In genomic region chr10:51233337-51234100, GRCh38 we compare ENCODE assay signal across 20 cellular contexts.
"Had no signal": no experiment of that assay in that cellular context is flagged by ENCODE, and none has a peak within 500 bp of the region (broad histone marks: within the 10 kb centered on the region; RNA-seq: fewer than 3 reads in every experiment).

No MANE protein-coding gene starts in this region.

- H3K36me3 ChIP-seq: gastrocnemius medialis, ovary, right lobe of liver, suprapubic skin, transverse colon, upper lobe of right lung had no signal

- DNase-seq: dorsolateral prefrontal cortex; effector CD4-positive, alpha-beta T cell; gastrocnemius medialis; head of caudate nucleus; natural killer cell; occipital lobe; ovary; right lobe of liver; small intestine; stimulated activated CD4-positive, alpha-beta T cell treated with anti-CD3 and anti-CD28 coated beads, Interleukin-15, amount 100 ng/mL, for 24 hours; stimulated activated CD4-positive, alpha-beta T cell treated with anti-CD3 and anti-CD28 coated beads, Interleukin-2, amount 100 ng/mL, for 48 hours; stimulated activated CD8-positive, alpha-beta memory T cell treated with anti-CD3 and anti-CD28 coated beads, Interleukin-4, amount 100 ng/mL, for 48 hours; stimulated activated naive CD4-positive, alpha-beta T cell; stimulated activated naive CD8-positive, alpha-beta T cell treated with anti-CD3 and anti-CD28 coated beads, Interleukin-15, amount 100 ng/mL, for 72 hours; transverse colon; upper lobe of right lung had no signal

- H3K27me3 ChIP-seq: dorsolateral prefrontal cortex, gastrocnemius medialis, ovary, right lobe of liver, suprapubic skin, transverse colon, upper lobe of right lung had no signal

- H3K27ac ChIP-seq: dorsolateral prefrontal cortex, gastrocnemius medialis, ovary, right lobe of liver, suprapubic skin, transverse colon, upper lobe of right lung had no signal

- H3K4me3 ChIP-seq: dorsolateral prefrontal cortex, gastrocnemius medialis, lung, ovary, right lobe of liver, suprapubic skin, transverse colon, upper lobe of right lung had no signal

- FAIRE-seq: keratinocyte, small intestine had no signal

- ATAC-seq: gastrocnemius medialis; left lobe of liver; natural killer cell; right lobe of liver; stimulated activated naive CD8-positive, alpha-beta T cell treated with anti-CD3 and anti-CD28 coated beads, Interleukin-15, amount 100 ng/mL, for 72 hours; upper lobe of right lung had no signal

- H3K9me3 ChIP-seq: gastrocnemius medialis, ovary, right lobe of liver, suprapubic skin, transverse colon, upper lobe of right lung had no signal

- H3K4me1 ChIP-seq: right lobe of liver, upper lobe of right lung had no signal
